Comparison of ENCODE assay signal across 10 cellular contexts in the genomic region with DNA sequence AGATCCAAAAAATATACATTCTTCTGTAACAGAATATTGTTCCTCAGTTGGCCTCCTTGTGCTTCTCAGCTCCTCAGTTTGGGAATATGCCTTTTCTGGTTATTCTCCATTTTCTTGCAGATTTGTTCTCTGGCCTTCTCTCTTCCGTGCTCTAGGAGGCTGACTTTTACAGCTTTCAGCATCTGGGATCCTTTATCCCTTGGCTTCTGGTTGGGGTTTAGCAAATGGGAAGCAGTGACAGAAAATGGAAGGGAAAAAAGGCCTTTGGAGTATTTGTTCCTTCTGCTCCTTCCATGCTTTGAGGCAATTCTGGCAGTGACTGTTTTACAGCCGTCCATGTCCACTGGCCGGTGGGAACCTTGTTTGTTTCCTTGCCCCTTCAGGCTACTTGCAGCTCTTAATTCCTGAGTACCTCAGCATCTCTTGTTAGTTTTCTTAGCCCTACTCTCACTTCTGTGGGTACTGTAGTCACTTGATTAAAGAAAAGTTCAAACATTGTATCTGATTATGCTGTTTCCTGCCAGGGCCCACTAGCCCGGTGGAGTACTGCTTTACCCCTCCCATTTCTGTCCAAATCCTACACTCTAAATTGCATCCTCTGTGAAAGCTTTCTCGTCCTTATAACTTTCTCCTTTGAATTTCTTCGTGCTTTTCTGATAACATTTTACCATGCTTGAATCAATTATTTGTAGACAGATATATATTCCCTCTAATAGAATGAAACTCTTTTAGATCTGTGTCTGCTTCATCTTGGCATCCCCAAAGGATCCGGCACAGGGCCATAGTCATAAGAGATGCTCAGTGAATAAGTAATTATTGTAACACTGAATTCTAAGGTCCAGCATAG.
DNase-seq lines count a peak whose midpoint lies in the region; ATAC-seq and TF ChIP-seq lines count a peak whose summit lies in the region.
"Had no signal": no experiment of that assay in that cellular context is flagged by ENCODE, and none has a peak within 500 bp of the region (broad histone marks: within the 10 kb centered on the region; RNA-seq: fewer than 3 reads in every experiment).

No MANE protein-coding gene starts in this region.

- no peak overlapping the region for H2AK5ac ChIP-seq in mesendoderm (ENCODE audit: low read length)

- peaks cover 68% of the 10 kb centered on the region for H3K4me1 Mint-ChIP-seq in activated T-cell treated with anti-CD3 and anti-CD28 coated beads, Interleukin-2, amount 50 U/mL, for 72 hours (ENCODE audit: low read depth)

- no peak overlapping the region for H3K23ac ChIP-seq in mesendoderm (ENCODE audit: low read length)

- H3K4ac ChIP-seq in mesendoderm (ENCODE audit: low read depth, low read length): peak overlapping the region; percentile 36

- H3K79me2 ChIP-seq in mesendoderm (ENCODE audit: control insufficient read depth, insufficient read depth, low read length): peaks cover 20% of the 10 kb centered on the region

- no peak overlapping the region for H3K4me2 ChIP-seq in mesendoderm (ENCODE audit: low read length)

- no peaks in the 10 kb centered on the region for H3K27me3 Mint-ChIP-seq in activated T-cell treated with anti-CD3 and anti-CD28 coated beads, Interleukin-2, amount 50 U/mL, for 72 hours (ENCODE audit: low read depth)

- H3K4me3 Mint-ChIP-seq in activated T-cell treated with anti-CD3 and anti-CD28 coated beads, Interleukin-2, amount 50 U/mL, for 72 hours: peak overlapping the region in 1 of 2 donors; percentile 27

- no peak for DNase-seq in activated T-cell treated with anti-CD3 and anti-CD28 coated beads, Interleukin-2, amount 50 U/mL, for 72 hours
- DNase-seq in activated T-cell treated with anti-CD3 and anti-CD28 coated beads, Interleukin-2, amount 50 U/mL, for 1 hour: no peak
- DNase-seq in caudate nucleus (lab: John Stamatoyannopoulos, UW): peak in 2 of 61 donors; percentile 0 to 1
- DNase-seq in mesendoderm: no peak
- no peak for DNase-seq in upper lobe of right lung
- DNase-seq in retina: no peak
- no peak for DNase-seq in 8988T
- DNase-seq: dermis blood vessel endothelial cell, NCI-H1436 treated with DMSO at 0.1 percent for 48 hours had no signal

- no peak overlapping the region for H3K56ac ChIP-seq in mesendoderm (ENCODE audit: low read length)

- intact Hi-C loops in upper lobe of right lung (cut with DNase I): no loop called here

- ATAC-seq in activated T-cell treated with anti-CD3 and anti-CD28 coated beads, Interleukin-2, amount 50 U/mL, for 72 hours (replicated peaks in 1 of 2): peak in 1 of 2 donors; percentile 32
- peak; percentile 62 for ATAC-seq in upper lobe of right lung
- no peak for ATAC-seq in HG03439 (IDR thresholded peaks at IDR 0.05; ENCODE audit: unreplicated experiment)

- H2BK5ac ChIP-seq in mesendoderm (ENCODE audit: low read length): no peak overlapping the region

- no peak for TF ChIP-seq CTCF in upper lobe of right lung (IDR thresholded peaks at IDR 0.05)

- no peak overlapping the region for H2BK15ac ChIP-seq in mesendoderm (replicated peaks; ENCODE audit: low read depth)

- no peak overlapping the region for H3K18ac ChIP-seq in mesendoderm (ENCODE audit: low read length)

- no peaks in the 10 kb centered on the region for H3K27me3 ChIP-seq in mesendoderm (ENCODE audit: insufficient read depth, low read length, poor library complexity)
- H3K27me3 ChIP-seq in upper lobe of right lung: no peaks in the 10 kb centered on the region

- H4K5ac ChIP-seq in mesendoderm (ENCODE audit: low read length): no peak overlapping the region

- H4K8ac ChIP-seq in mesendoderm (ENCODE audit: low read depth, low read length): no peak overlapping the region

- H3K9me3 Mint-ChIP-seq in activated T-cell treated with anti-CD3 and anti-CD28 coated beads, Interleukin-2, amount 50 U/mL, for 72 hours: no peaks in the 10 kb centered on the region

- H3K27ac ChIP-seq in caudate nucleus (ENCODE audit: low read depth, low read length): peak overlapping the region; percentile 48
- H3K27ac ChIP-seq in mesendoderm (ENCODE audit: low read depth, low read length): no peak overlapping the region
- peak overlapping the region; percentile 34 for H3K27ac ChIP-seq in upper lobe of right lung

- peak overlapping the region; percentile 8 for H3K27ac Mint-ChIP-seq in activated T-cell treated with anti-CD3 and anti-CD28 coated beads, Interleukin-2, amount 50 U/mL, for 72 hours

- no CpG with 5 or more reads among the region's 7 CpGs for whole genome bisulfite sequencing in mesendoderm (ENCODE audit: extremely low coverage, insufficient coverage, low lambda C conversion rate)

- H3K36me3 Mint-ChIP-seq in activated T-cell treated with anti-CD3 and anti-CD28 coated beads, Interleukin-2, amount 50 U/mL, for 72 hours (ENCODE audit: insufficient read depth in 2 of 2): no peaks in the 10 kb centered on the region

- no peak overlapping the region for H3K9ac ChIP-seq in mesendoderm (ENCODE audit: low read length)

- H3K36me3 ChIP-seq in mesendoderm (ENCODE audit: control insufficient read depth, insufficient read depth, low read length): no peaks in the 10 kb centered on the region
- H3K36me3 ChIP-seq in upper lobe of right lung: no peaks in the 10 kb centered on the region

- peaks cover 5% of the 10 kb centered on the region for H3K79me1 ChIP-seq in mesendoderm (ENCODE audit: low read length)

- no peaks in the 10 kb centered on the region for H3K9me3 ChIP-seq in upper lobe of right lung

- no peak overlapping the region for H2BK120ac ChIP-seq in mesendoderm (ENCODE audit: low read depth, low read length)

- H3K4me3 ChIP-seq in mesendoderm (ENCODE audit: low read length) (no peak overlapping the region), upper lobe of right lung (no peak overlapping the region)

- H3K4me1 ChIP-seq in mesendoderm (ENCODE audit: control insufficient read depth, low read depth, low read length) (no peaks in the 10 kb centered on the region), upper lobe of right lung (peaks cover 39% of the 10 kb centered on the region)
